Comparison of ENCODE assay signal across 27 cellular contexts in genomic region chr4:10740227-10740626, GRCh38. TPM values are rescaled to one million over a fixed set of nuclear protein-coding genes. Genes with fewer than 3 reads are reported as not detected.
A peak's percentile ranks its signal among the peaks of the same experiment; 100 is the strongest.
DNase-seq lines count a peak whose midpoint lies in the region; ATAC-seq, FAIRE-seq and TF ChIP-seq lines count a peak whose summit lies in the region.
"Had no signal": no experiment of that assay in that cellular context is flagged by ENCODE, and none has a peak within 500 bp of the region (broad histone marks: within the 10 kb centered on the region; RNA-seq: fewer than 3 reads in every experiment).

No MANE protein-coding gene starts in this region.

- H3K27me3 ChIP-seq in GM12878 (replicated peaks in 1 of 2; ENCODE audit: control insufficient read depth in 2 of 2, insufficient read depth in 2 of 2, low read length in 1 of 2): no peaks in the 10 kb centered on the region
- H3K27me3 ChIP-seq: BE2C; BLaER1 treated with 17β-estradiol and CSF1 and Interleukin-3, amounts not matched to agents 10 nM and 100 nM had no signal

- no peak for TF ChIP-seq RAD21 in GM12878 (IDR thresholded peaks at IDR 0.05; ENCODE audit: insufficient read depth, low read depth, low read length)

- H3K9me2 ChIP-seq in OCI-LY7 (ENCODE audit: insufficient read depth, low read length): no peaks in the 10 kb centered on the region

- FAIRE-seq in GM12878 (lab: Jason Lieb, UNC): no peak
- FAIRE-seq: A204.1, GM12892 had no signal

- BruUV-seq in OCI-LY7 (replicated peaks; lab: Mats Ljungman, UMichigan) (no TSS peak), GM12878 (replicated peaks; lab: Mats Ljungman, UMichigan) (no TSS peak)

- H4K20me1 ChIP-seq in OCI-LY7 (ENCODE audit: insufficient read depth, low read length) (no peaks in the 10 kb centered on the region), GM12878 (ENCODE audit: control insufficient read depth, insufficient read depth) (no peaks in the 10 kb centered on the region)
- H4K20me1 ChIP-seq: BLaER1 treated with 17β-estradiol and CSF1 and Interleukin-3, amounts not matched to agents 10 nM and 100 nM had no signal

- H2AFZ ChIP-seq in OCI-LY7 (ENCODE audit: low read length): peak overlapping the region; percentile 39; the same call in 1 of the 2 replicates
- no peak overlapping the region for H2AFZ ChIP-seq in GM12878 (ENCODE audit: control insufficient read depth, low read depth, low read length)
- H2AFZ ChIP-seq: GM23338 had no signal

- CTCF ChIA-PET in OCI-LY7 (lab: Charles Lee; ENCODE audit: unreplicated experiment): no interaction called here
- CTCF ChIA-PET in GM12878 (lab: Yijun Ruan, JAX): interaction anchor here (1.2 to 3.7 kb wide), 3 partner anchors 7 to 327 kb away, joined by 3 to 23 read pairs (median 3); no protein-coding TSS in a partner anchor

- no peak overlapping the region for H3K4me3 ChIP-seq in OCI-LY7 (ENCODE audit: low read depth, low read length, poor library complexity, severe bottlenecking)
- 0 out of 2 replicates have a peak overlapping the region, but pooled peaks have one; percentile 9 for H3K4me3 ChIP-seq in GM12878
- H3K4me3 ChIP-seq: BLaER1 treated with 17β-estradiol and CSF1 and Interleukin-3, amounts not matched to agents 10 nM and 100 nM; GM23338 had no signal

- no peaks in the 10 kb centered on the region for H3K79me2 ChIP-seq in OCI-LY7 (ENCODE audit: insufficient read depth, low read depth, low read length)
- H3K79me2 ChIP-seq in GM12878 (ENCODE audit: control insufficient read depth, insufficient read depth, low read length): no peaks in the 10 kb centered on the region

- RAD21 ChIA-PET in GM12878 (lab: Charles Lee; ENCODE audit: unreplicated experiment): interaction anchor here (1.0 to 2.3 kb wide), 5 partner anchors 8 to 141 kb away, joined by 3 to 9 read pairs (median 6); partner anchors contain the start of gene CLNK

- no peaks in the 10 kb centered on the region for H3K36me3 ChIP-seq in OCI-LY7 (ENCODE audit: insufficient read depth, low read length)
- no peaks in the 10 kb centered on the region for H3K36me3 ChIP-seq in GM12878 (ENCODE audit: control insufficient read depth in 2 of 2, insufficient read depth in 2 of 2, low read length in 1 of 2)
- H3K36me3 ChIP-seq: BE2C; BLaER1 treated with 17β-estradiol and CSF1 and Interleukin-3, amounts not matched to agents 10 nM and 100 nM had no signal

- H3K4me1 ChIP-seq in OCI-LY7 (ENCODE audit: insufficient read depth, low read length, poor library complexity, severe bottlenecking): peaks cover 17% of the 10 kb centered on the region
- H3K4me1 ChIP-seq in GM12878 (ENCODE audit: control insufficient read depth, insufficient read depth, low read length): peaks cover 23% of the 10 kb centered on the region
- H3K4me1 ChIP-seq: BE2C had no signal

- no peak for TF ChIP-seq EP300 in GM12878 (IDR thresholded peaks at IDR 0.05; ENCODE audit: borderline replicate concordance in 1 of 2, control insufficient read depth in 1 of 2, low read depth in 2 of 2, low read length in 2 of 2)

- TF ChIP-seq CTCF in OCI-LY7 (conservative IDR thresholded peaks at IDR 0.05; ENCODE audit: low read length) (no peak), GM12878 (IDR thresholded peaks at IDR 0.05 in 2 of 3, conservative IDR thresholded peaks at IDR 0.05 in 1 of 3; ENCODE audit: control insufficient read depth in 2 of 3, extremely low read depth in 1 of 3, insufficient read depth in 1 of 3, low read depth in 3 of 3, low read length in 3 of 3) (no peak)

- H3K27ac ChIP-seq in OCI-LY7 (ENCODE audit: low read depth, low read length, poor library complexity, severe bottlenecking) (no peak overlapping the region), GM12878 (ENCODE audit: control insufficient read depth, insufficient read depth) (peak overlapping the region; percentile 22; the same call in 1 of the 2 replicates)
- H3K27ac ChIP-seq: 22Rv1; BLaER1 treated with 17β-estradiol and CSF1 and Interleukin-3, amounts not matched to agents 10 nM and 100 nM had no signal

- SMC1A ChIA-PET in GM12878 (lab: Charles Lee; ENCODE audit: uncharacterized antibody, unreplicated experiment): interaction anchor here (0.7 to 4.2 kb wide), 9 partner anchors 7 to 117 kb away, joined by 3 to 56 read pairs (median 4); no protein-coding TSS in a partner anchor

- intact Hi-C loops in OCI-LY7 (cut with micrococcal nuclease; ENCODE audit: unreplicated experiment) (no loop called here), GM12878 (cut with micrococcal nuclease; ENCODE audit: unreplicated experiment) (no loop called here), left cardiac atrium (cut with DNase I) (no loop called here)

- ATAC-seq in activated CD4-positive, CD25-positive, alpha-beta regulatory T cell treated with anti-CD3 and anti-CD28 coated beads, Interleukin-2, amount 50 U/mL, for 24 hours: peak; percentile 50 to 63
- ATAC-seq in GM12878 (no peak), left cardiac atrium (no peak)
- ATAC-seq: GM23338, HCT116 had no signal

- TF ChIP-seq POLR2A in GM12878 (IDR thresholded peaks at IDR 0.05; ENCODE audit: low read depth, low read length): no peak

- 100% methylated on average over 1 of the region's 1 CpG for WGBS in GM12878 (ENCODE audit: insufficient coverage, insufficient replicate concordance, low lambda C conversion rate, missing lambda C conversion rate)

- in situ Hi-C loops in GM12878 (cut with MboI): no loop called here

- H3K9me3 ChIP-seq in OCI-LY7 (ENCODE audit: low read length) (no peaks in the 10 kb centered on the region), GM12878 (replicated peaks; ENCODE audit: control insufficient read depth, insufficient read depth, low read length) (no peaks in the 10 kb centered on the region; the same call in 1 of the 3 replicates)
- H3K9me3 ChIP-seq: BE2C; BLaER1 treated with 17β-estradiol and CSF1 and Interleukin-3, amounts not matched to agents 10 nM and 100 nM had no signal

- no peak for DNase-seq in activated CD4-positive, CD25-positive, alpha-beta regulatory T cell (lab: John Stamatoyannopoulos, UW)
- DNase-seq in OCI-LY7 (ENCODE audit: low spot score) (no peak), GM12878 (ENCODE audit: low read depth, low spot score) (no peak), left cardiac atrium (no peak), SHP77 treated with DMSO at 0.1 percent for 48 hours (lab: John Stamatoyannopoulos, UW) (no peak)
- no peak for DNase-seq in stimulated activated CD4-positive, alpha-beta T cell treated with anti-CD3 and anti-CD28 coated beads, Interleukin-12 subunit alpha, Interleukin-12 subunit beta, amount 100 ng/mL, for 4 hours
- DNase-seq: AML-193; BE2C; Calu3; CD4-positive, alpha-beta memory T cell; COR-L47; DMS53; DMS79 treated with DMSO at 0.1 percent for 48 hours; GF-D8; H9 had no signal

- H3K9ac ChIP-seq in GM12878 (ENCODE audit: control insufficient read depth, insufficient read depth, low read length): no peak overlapping the region
- H3K9ac ChIP-seq: BLaER1 treated with 17β-estradiol and CSF1 and Interleukin-3, amounts not matched to agents 10 nM and 100 nM had no signal

- POLR2A ChIA-PET in OCI-LY7 (lab: Charles Lee) (interaction anchor here (0.5 to 1.0 kb wide), 2 partner anchors 12 to 18 kb away, joined by 3 read pairs; no protein-coding TSS in a partner anchor), GM12878 (lab: Charles Lee) (interaction anchor here (0.8 to 1.4 kb wide), 2 partner anchors 10 to 12 kb away, joined by 4 to 7 read pairs; no protein-coding TSS in a partner anchor)

- no peak overlapping the region for H3K4me2 ChIP-seq in OCI-LY7 (ENCODE audit: low read length)
- H3K4me2 ChIP-seq in GM12878 (ENCODE audit: control insufficient read depth, insufficient read depth): no peak overlapping the region
- H3K4me2 ChIP-seq: BLaER1 treated with 17β-estradiol and CSF1 and Interleukin-3, amounts not matched to agents 10 nM and 100 nM; GM23338 had no signal

TF ChIP-seq in GM12878, 131 proteins besides CTCF, POLR2A, EP300 and RAD21 (continues in another document):
- TF ChIP-seq MEF2A (IDR thresholded peaks at IDR 0.05; ENCODE audit: insufficient read depth, low read depth, low read length): no peak
- no peak for TF ChIP-seq MAX (IDR thresholded peaks at IDR 0.05; ENCODE audit: low read depth, low read length)
- TF ChIP-seq FOXK2 (IDR thresholded peaks at IDR 0.05): no peak
- TF ChIP-seq LARP7 (IDR thresholded peaks at IDR 0.05): no peak
- TF ChIP-seq BACH1 (IDR thresholded peaks at IDR 0.05; ENCODE audit: borderline replicate concordance): no peak
- TF ChIP-seq USF2 (IDR thresholded peaks at IDR 0.05; ENCODE audit: borderline replicate concordance, low read depth, low read length): no peak
- TF ChIP-seq HCFC1 (IDR thresholded peaks at IDR 0.05; ENCODE audit: low read length): no peak
- TF ChIP-seq CBX5 (IDR thresholded peaks at IDR 0.05; ENCODE audit: low read depth): no peak

RNA-seq across cellular contexts. Expression of gene CLNK, which starts 55.7 kb away (rescaled TPM):
- total RNA-seq in OCI-LY7 (2014; rRNA removed; shearing (Covaris generic)): 0.05 TPM in 1 of 2 replicates, not detected in the other
- total RNA-seq in OCI-LY7 (2022) (2.0 TPM in 2 replicates), GM12878 (2014; rRNA removed) (2.1 and 2.2 TPM in 2 replicates), GM12878 (2014; rRNA removed; fragmentation: Illumina TruSeq; extraction: Trizol) (2.3 and 2.8 TPM in 2 replicates), GM12878 (2021) (2.5 and 2.8 TPM in 2 replicates), left cardiac atrium (not detected)
- 19.6 and 20.8 TPM in 2 replicates for total RNA-seq in GM12878 (2013; cell fraction: nucleolus; rRNA removed)
- polyA plus RNA-seq in GM12878 (2011; ENCODE audit: low read depth): 0.91 TPM
- polyA plus RNA-seq in GM12878 (2011; rRNA removed) (14.3 and 19.3 TPM in 2 replicates), GM12878 (2014; fragmentation: Illumina TruSeq; extraction: Trizol) (2.9 and 3.1 TPM in 2 replicates), GM12878 (2014; fragmentation: Nextera tagmentation; extraction: Ambion mirVana) (1 to 10 TPM; 2.1 to 2.6 TPM), GM12878 (2014; rRNA removed) (2.8 and 3.2 TPM in 2 replicates), GM12878 (2016; fragmentation: Nextera tagmentation; extraction: Ambion mirVana) (1 to 10 TPM; 2.1 to 3.0 TPM)
- polyA plus RNA-seq in GM12878 (2011; cell fraction: cytosol; rRNA removed): 5.8 and 6.3 TPM in 2 replicates
- 16.8 and 20.7 TPM in 2 replicates for polyA plus RNA-seq in GM12878 (2011; cell fraction: nucleus; rRNA removed)
- polyA plus RNA-seq in GM12878 (2012): 1.4 and 1.9 TPM in 2 replicates
- 13.6 and 16.8 TPM in 2 replicates for polyA minus RNA-seq in GM12878 (2011; rRNA and poly(A)+ RNA removed)
- polyA minus RNA-seq in GM12878 (2011; cell fraction: cytosol; rRNA and poly(A)+ RNA removed): 1.6 and 4.1 TPM in 2 replicates
- polyA minus RNA-seq in GM12878 (2011; cell fraction: nucleus; rRNA and poly(A)+ RNA removed): 14.6 and 15.8 TPM in 2 replicates
- total RNA-seq: Calu3, Daoy, G401, GM23338, H4, H9 had no signal
- polyA plus RNA-seq: AG04450; CD14-positive monocyte; CD4-positive, alpha-beta memory T cell; GM23338 had no signal

Comparison
In these comparisons a context has a peak if more than half of its experiments do, and no peak if none do; other contexts are left out.
1. ATAC-seq: peak in activated CD4-positive, CD25-positive, alpha-beta regulatory T cell treated with anti-CD3 and anti-CD28 coated beads, Interleukin-2, amount 50 U/mL, for 24 hours (2 of 2); none in GM12878 (single experiment) and left cardiac atrium (0 of 2).